In genomic region chr5:98099448-98100105, GRCh38 we compare ENCODE assay signal across 21 cellular contexts.
DNase-seq lines count a peak whose midpoint lies in the region; ATAC-seq and TF ChIP-seq lines count a peak whose summit lies in the region.
"Had no signal": no experiment of that assay in that cellular context is flagged by ENCODE, and none has a peak within 500 bp of the region (broad histone marks: within the 10 kb centered on the region; RNA-seq: fewer than 3 reads in every experiment).

No MANE protein-coding gene starts in this region.

- H3K9me3 ChIP-seq in SK-N-SH (no peaks in the 10 kb centered on the region), RWPE2 (ENCODE audit: severe bottlenecking) (no peaks in the 10 kb centered on the region), skeletal muscle satellite cell (replicated peaks; ENCODE audit: low read length) (no peaks in the 10 kb centered on the region)
- H3K9me3 ChIP-seq: BLaER1 had no signal

- H3K4me2 ChIP-seq in SK-N-SH (0 out of 2 replicates have a peak overlapping the region, but pooled peaks have one; percentile 44), skeletal muscle satellite cell (ENCODE audit: low read length) (peak overlapping the region; percentile 3)
- H3K4me2 ChIP-seq: BLaER1 had no signal

- H4K20me1 ChIP-seq in SK-N-SH (ENCODE audit: insufficient read depth), result no peaks in the 10 kb centered on the region
- H4K20me1 ChIP-seq: BLaER1 had no signal

- no peaks in the 10 kb centered on the region for H3K9me2 ChIP-seq in SK-N-SH

- H3K4me1 ChIP-seq in SK-N-SH (ENCODE audit: control insufficient read depth in 1 of 2, insufficient read depth in 2 of 2, low read depth in 1 of 2, low read length in 1 of 2) (peaks cover 0 to 9% of the 10 kb centered on the region in 2 experiments; a peak in 3 of 4 replicates), RWPE2 (ENCODE audit: insufficient read depth, poor library complexity, severe bottlenecking) (peaks cover 45% of the 10 kb centered on the region), skeletal muscle satellite cell (ENCODE audit: control insufficient read depth, insufficient read depth, low read length) (peaks cover 44% of the 10 kb centered on the region)

- H3K27me3 ChIP-seq in SK-N-SH (ENCODE audit: insufficient read depth) (no peaks in the 10 kb centered on the region), RWPE2 (ENCODE audit: insufficient read depth, poor library complexity, severe bottlenecking) (no peaks in the 10 kb centered on the region), skeletal muscle satellite cell (ENCODE audit: control insufficient read depth, insufficient read depth, low read length) (no peaks in the 10 kb centered on the region)
- H3K27me3 ChIP-seq: BLaER1 had no signal

- TF ChIP-seq CTCF in SK-N-SH (IDR thresholded peaks at IDR 0.05) (no peak), RWPE2 (IDR thresholded peaks at IDR 0.05; ENCODE audit: poor library complexity, severe bottlenecking) (no peak), epithelial cell of esophagus (IDR thresholded peaks at IDR 0.05; ENCODE audit: insufficient read depth, low read depth, low read length, missing control alignments) (no peak)

- no peak for TF ChIP-seq EP300 in SK-N-SH (IDR thresholded peaks at IDR 0.05; ENCODE audit: borderline replicate concordance in 1 of 2, low read depth in 1 of 2, low read length in 1 of 2)

- POLR2A ChIA-PET in SK-N-SH (lab: Yijun Ruan, JAX), result no interaction called here

- ATAC-seq in SK-N-SH treated with all-trans-retinoic acid at 6 μM for 48 hours (no peak), RWPE2 (ENCODE audit: low read depth) (peak; percentile 74)
- ATAC-seq: HCT116 had no signal

- 51% methylated on average over 3 of the region's 3 CpGs for WGBS in SK-N-SH (ENCODE audit: low lambda C conversion rate)

- H3K36me3 ChIP-seq in SK-N-SH (replicated peaks in 1 of 2; ENCODE audit: control insufficient read depth in 1 of 2, insufficient read depth in 2 of 2, low read length in 1 of 2), result no peaks in the 10 kb centered on the region
- no peaks in the 10 kb centered on the region for H3K36me3 ChIP-seq in RWPE2 (ENCODE audit: low read depth)
- no peaks in the 10 kb centered on the region for H3K36me3 ChIP-seq in skeletal muscle satellite cell (ENCODE audit: insufficient read depth, low read length)
- H3K36me3 ChIP-seq: BLaER1 had no signal

- H2AFZ ChIP-seq in SK-N-SH (ENCODE audit: low read depth), result peak overlapping the region; percentile 82

- H3K4me3 ChIP-seq in SK-N-SH (ENCODE audit: low read depth in 2 of 2, low read length in 1 of 2), result no peak overlapping the region
- H3K4me3 ChIP-seq in RWPE2 (ENCODE audit: severe bottlenecking), result no peak overlapping the region
- H3K4me3 ChIP-seq in epithelial cell of esophagus (ENCODE audit: low read length), result no peak overlapping the region
- no peak overlapping the region for H3K4me3 ChIP-seq in skeletal muscle satellite cell (ENCODE audit: low read length)
- H3K4me3 ChIP-seq: BLaER1 had no signal

- H3K9ac ChIP-seq in SK-N-SH (no peak overlapping the region), skeletal muscle satellite cell (ENCODE audit: low read depth, low read length) (no peak overlapping the region)
- H3K9ac ChIP-seq: BLaER1 had no signal

- CTCF ChIA-PET in SK-N-SH (lab: Yijun Ruan, JAX), result no interaction called here

- H3K27ac ChIP-seq in SK-N-SH (ENCODE audit: low read depth in 2 of 2, low read length in 1 of 2), result peak overlapping the region in 1 of 2 experiments; percentile 69; a peak in 2 of 4 replicates
- H3K27ac ChIP-seq in RWPE2 (ENCODE audit: poor library complexity, severe bottlenecking), result peak overlapping the region; percentile 85
- H3K27ac ChIP-seq: 22Rv1, BLaER1 had no signal

- no peaks in the 10 kb centered on the region for H3K79me2 ChIP-seq in SK-N-SH (ENCODE audit: insufficient read depth)

- DNase-seq in SK-N-SH (no peak), RWPE2 (ENCODE audit: low spot score) (no peak), epithelial cell of esophagus (ENCODE audit: low read depth) (peak; percentile 41), amygdala (lab: John Stamatoyannopoulos, UW) (no peak), GF-D8 (lab: John Stamatoyannopoulos, UW) (no peak), medulla oblongata (ENCODE audit: extremely low spot score) (no peak)
- DNase-seq: CD8-positive, alpha-beta memory T cell; DMS79 treated with DMSO at 0.1 percent for 48 hours; KBM-7; NCI-H1048; NCI-H1436 treated with DMSO at 0.1 percent for 48 hours; NCI-H2029 treated with DMSO at 0.1 percent for 48 hours; NCI-H2171 treated with DMSO at 0.1 percent for 48 hours; NCI-H446 treated with DMSO at 0.1 percent for 48 hours; NCI-H748 treated with DMSO at 0.1 percent for 48 hours; Right ventricle myocardium superior had no signal

- no peak for TF ChIP-seq RAD21 in SK-N-SH (IDR thresholded peaks at IDR 0.05; ENCODE audit: low read length)

- peaks cover 11% of the 10 kb centered on the region for H3F3A ChIP-seq in SK-N-SH (replicated peaks; ENCODE audit: insufficient read depth)

TF ChIP-seq in SK-N-SH, 30 proteins besides CTCF, POLR2A, EP300 and RAD21:
- TF ChIP-seq FOSL2 (IDR thresholded peaks at IDR 0.05; ENCODE audit: borderline replicate concordance, low read depth) (peak; percentile 14; the same call in 1 of the 2 replicates), REST (IDR thresholded peaks at IDR 0.05; ENCODE audit: low read depth, low read length) (no peak)

TF ChIP-seq in SK-N-SH treated with all-trans-retinoic acid at 6 μM for 48 hours, 23 proteins besides CTCF, POLR2A, EP300 and RAD21:
- TF ChIP-seq POU6F1 (CRISPR knock-in tag; IDR thresholded peaks at IDR 0.05; ENCODE audit: borderline replicate concordance, low read depth) (no peak), TSHZ2 (CRISPR knock-in tag; IDR thresholded peaks at IDR 0.05) (no peak), SNAI2 (CRISPR knock-in tag; IDR thresholded peaks at IDR 0.05) (no peak)
TF ChIP-seq in SK-N-SH treated with all-trans-retinoic acid at 6 μM for 48 hours: peak in this region for 0.
